11 cellular contexts compared by ENCODE assay signal in the genomic region with DNA sequence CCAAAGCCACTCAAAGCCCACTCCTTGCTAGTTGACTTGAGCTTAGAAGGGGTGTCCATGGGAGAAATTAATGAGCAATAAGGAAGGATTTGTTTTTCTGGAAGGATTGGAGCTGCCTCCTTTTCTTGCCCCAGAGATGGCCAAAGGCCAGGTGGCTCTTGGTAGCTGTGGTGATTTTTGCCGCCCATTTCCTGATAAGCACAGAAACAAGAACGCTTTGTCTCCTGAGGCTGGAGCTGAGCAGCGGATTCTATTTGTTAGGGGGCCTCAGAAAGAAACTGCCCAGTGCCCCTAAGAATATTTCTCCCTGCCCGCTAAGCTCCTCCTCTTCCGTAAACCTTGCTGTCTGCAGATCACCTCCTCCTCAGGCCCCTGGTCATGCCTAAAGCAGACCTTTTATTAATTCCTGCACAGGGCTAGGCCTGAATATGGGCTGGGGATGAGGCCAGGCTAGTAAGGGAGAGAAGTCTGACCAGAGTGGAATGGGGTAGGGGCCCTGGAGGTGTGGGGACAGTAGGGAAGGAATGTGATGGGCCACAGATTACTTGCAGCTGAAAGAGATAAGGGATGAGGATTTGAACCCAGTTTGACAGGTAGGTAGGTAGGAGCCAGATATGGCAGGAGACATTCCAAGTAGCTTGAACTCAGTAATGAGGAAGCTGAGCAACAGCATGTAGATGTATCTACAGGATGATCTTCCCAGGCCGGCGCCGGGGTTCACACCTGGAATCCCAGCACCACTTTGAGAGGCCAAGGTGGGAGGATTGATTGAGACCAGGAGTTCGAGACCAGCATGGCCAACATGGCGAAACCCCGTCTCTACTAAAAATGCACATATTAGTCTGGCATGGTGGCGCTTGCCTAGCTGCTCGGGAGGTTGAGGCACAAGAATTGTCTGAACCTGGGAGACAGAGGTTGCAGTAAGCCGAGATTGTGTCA.
A peak's percentile ranks its signal among the peaks of the same experiment; 100 is the strongest.
DNase-seq lines count a peak whose midpoint lies in the region; ATAC-seq and TF ChIP-seq lines count a peak whose summit lies in the region.
"Had no signal": no experiment of that assay in that cellular context is flagged by ENCODE, and none has a peak within 500 bp of the region (broad histone marks: within the 10 kb centered on the region; RNA-seq: fewer than 3 reads in every experiment).

No MANE protein-coding gene starts in this region.

- no peak overlapping the region for H3K9ac ChIP-seq in H9 (ENCODE audit: extremely low read depth, insufficient read length, low read length)

- H3K4me3 Mint-ChIP-seq in H9 = no peak overlapping the region
- no peak overlapping the region for H3K4me3 Mint-ChIP-seq in HFFc6
- H3K4me3 Mint-ChIP-seq: activated naive CD8-positive, alpha-beta T cell had no signal

- no peak overlapping the region for H4K8ac ChIP-seq in H9 (replicated peaks; ENCODE audit: insufficient read length, low read depth, low read length)

- ATAC-seq in lung (ENCODE audit: insufficient read depth, low FRiP score) (no peak), left lung (no peak)

- H3K36me3 Mint-ChIP-seq in H9 (ENCODE audit: insufficient read depth in 1 of 3, low read depth in 3 of 3) (no peaks in the 10 kb centered on the region), HFFc6 (ENCODE audit: low read depth) (no peaks in the 10 kb centered on the region)
- H3K36me3 Mint-ChIP-seq: activated naive CD8-positive, alpha-beta T cell had no signal

- H3K56ac ChIP-seq in H9 (ENCODE audit: insufficient read length, low read depth, low read length) = no peak overlapping the region

- H3K27ac Mint-ChIP-seq in H9 (no peak overlapping the region; a peak in 2 of 7 replicates), HFFc6 (no peak overlapping the region)
- H3K27ac Mint-ChIP-seq: activated naive CD8-positive, alpha-beta T cell had no signal

- WGBS in H9 (ENCODE audit: extremely low coverage, insufficient read length, low lambda C conversion rate) = no CpG with 5 or more reads among the region's 14 CpGs
- 83 to 89% methylated on average over 14 of the region's 14 CpGs for WGBS in lung, 2 donors

- no peak overlapping the region for H2BK5ac ChIP-seq in H9 (ENCODE audit: insufficient read length, low read length)

- H2AK5ac ChIP-seq in H9 (ENCODE audit: insufficient read length, low read length) = no peak overlapping the region

- no peak overlapping the region for H2BK20ac ChIP-seq in H9 (ENCODE audit: low read depth, low read length, poor library complexity, severe bottlenecking)

- H3K27me3 Mint-ChIP-seq in H9 (ENCODE audit: low read depth) = no peaks in the 10 kb centered on the region
- H3K27me3 Mint-ChIP-seq in HFFc6 (ENCODE audit: insufficient read depth) = peaks cover 3% of the 10 kb centered on the region; the same call in 1 of the 2 replicates

- DNase-seq in H9 = no peak
- no peak for DNase-seq in coronary artery (ENCODE audit: low spot score)
- DNase-seq in lung (ENCODE audit: low spot score) = no peak
- DNase-seq in substantia nigra (lab: John Stamatoyannopoulos, UW) = peak in 12 of 49 donors; percentile 9 to 51 (median 25)
- no peak for DNase-seq in NCI-H345 treated with DMSO at 0.1 percent for 48 hours (lab: John Stamatoyannopoulos, UW; ENCODE audit: unreplicated experiment)
- no peak for DNase-seq in left lung
- DNase-seq in HFFc6 = no peak
- no peak for DNase-seq in NCI-H1930 (lab: John Stamatoyannopoulos, UW)
- DNase-seq: foreskin keratinocyte, T-helper 9 cell had no signal

- no peak overlapping the region for H2BK120ac ChIP-seq in H9 (ENCODE audit: low read depth, low read length, poor library complexity, severe bottlenecking)

- H3T11ph ChIP-seq in H9 (ENCODE audit: low read length) = no peak overlapping the region

- peaks cover 0 to 4% of the 10 kb centered on the region in 2 experiments; a peak in 1 of 4 replicates for H3K4me1 Mint-ChIP-seq in H9
- H3K4me1 Mint-ChIP-seq in HFFc6 (ENCODE audit: low read depth) = peaks cover 38% of the 10 kb centered on the region

- H3K79me1 ChIP-seq in H9 (ENCODE audit: insufficient read depth, low read depth, low read length, poor library complexity, severe bottlenecking) = no peaks in the 10 kb centered on the region

- no peaks in the 10 kb centered on the region for H4K20me1 ChIP-seq in H9 (ENCODE audit: control insufficient read depth, insufficient read depth, insufficient read length)

- H3K9me3 ChIP-seq in H9 (ENCODE audit: control insufficient read depth, low read depth, low read length) (no peaks in the 10 kb centered on the region), lung (ENCODE audit: control insufficient read depth in 2 of 2, insufficient read depth in 1 of 2, low read length in 1 of 2) (no peaks in the 10 kb centered on the region), left lung (no peaks in the 10 kb centered on the region)

- no peak overlapping the region for H2AFZ ChIP-seq in H9 (ENCODE audit: low read length)

- H3K27me3 ChIP-seq in H9 (ENCODE audit: insufficient read depth, low read length) = no peaks in the 10 kb centered on the region
- H3K27me3 ChIP-seq in lung (ENCODE audit: control insufficient read depth, insufficient read depth) = no peaks in the 10 kb centered on the region
- H3K27me3 ChIP-seq in left lung = no peaks in the 10 kb centered on the region
- H3K27me3 ChIP-seq: foreskin keratinocyte had no signal

- TF ChIP-seq CTCF in H9 (conservative IDR thresholded peaks at IDR 0.05) (no peak), coronary artery (IDR thresholded peaks at IDR 0.05) (no peak), lung (IDR thresholded peaks at IDR 0.05; ENCODE audit: control extremely low read depth, extremely low read depth) (no peak), left lung (IDR thresholded peaks at IDR 0.05) (no peak), HFFc6 (IDR thresholded peaks at IDR 0.05) (no peak)

- intact Hi-C loops in left lung (cut with DNase I) = no loop called here

- H3K27ac ChIP-seq in H9 (ENCODE audit: insufficient read length, low read depth, low read length) = no peak overlapping the region
- peak overlapping the region; percentile 57 to 65 for H3K27ac ChIP-seq in coronary artery
- peak overlapping the region; percentile 43 to 79 for H3K27ac ChIP-seq in lung (ENCODE audit: low read depth in 1 of 2, low read length in 1 of 2)
- peak overlapping the region; percentile 68 for H3K27ac ChIP-seq in substantia nigra (ENCODE audit: low read depth, low read length, poor library complexity, severe bottlenecking)
- H3K27ac ChIP-seq in left lung = peak overlapping the region in 1 of 2 donors; percentile 78

- no peak overlapping the region for H3K23ac ChIP-seq in H9 (ENCODE audit: insufficient read length, low read depth, low read length)

- H3K36me3 ChIP-seq in lung (ENCODE audit: control insufficient read depth in 2 of 2, insufficient read depth in 2 of 2, low read length in 2 of 2) = peaks cover 0 to 12% of the 10 kb centered on the region in 2 donors
- H3K36me3 ChIP-seq in left lung = peaks cover 0 to 31% of the 10 kb centered on the region in 2 donors

- H3K4me1 ChIP-seq in H9 (ENCODE audit: insufficient read depth, low read length) = no peaks in the 10 kb centered on the region
- peaks cover 18 to 35% of the 10 kb centered on the region in 2 donors for H3K4me1 ChIP-seq in lung (ENCODE audit: control insufficient read depth in 2 of 2, insufficient read depth in 2 of 2, low read length in 2 of 2)
- H3K4me1 ChIP-seq in left lung = peaks cover 7 to 61% of the 10 kb centered on the region in 2 donors

- no peak overlapping the region for H4K5ac ChIP-seq in H9 (ENCODE audit: insufficient read length, low read depth, low read length)

- H2BK15ac ChIP-seq in H9 (ENCODE audit: low read depth, low read length) = no peak overlapping the region

- no peaks in the 10 kb centered on the region for H3K79me2 ChIP-seq in H9 (ENCODE audit: insufficient read depth, low read length)

- H3K4ac ChIP-seq in H9 (ENCODE audit: low read depth, low read length) = no peak overlapping the region

- H4K91ac ChIP-seq in H9 (ENCODE audit: insufficient read length, low read depth, low read length) = peak overlapping the region; percentile 75

- H3K23me2 ChIP-seq in H9 (ENCODE audit: insufficient read length, low read depth, low read length, poor library complexity, severe bottlenecking) = no peaks in the 10 kb centered on the region

- H3K14ac ChIP-seq in H9 (ENCODE audit: insufficient read depth, low read length) = no peak overlapping the region

- no peak overlapping the region for H2BK12ac ChIP-seq in H9 (ENCODE audit: insufficient read length, low read depth, low read length)

- H3K4me2 ChIP-seq in H9 (ENCODE audit: insufficient read depth, insufficient read length, low read length) = no peak overlapping the region

- H3K4me3 ChIP-seq in coronary artery = no peak overlapping the region
- no peak overlapping the region for H3K4me3 ChIP-seq in lung
- no peak overlapping the region for H3K4me3 ChIP-seq in left lung

- H3K9me3 Mint-ChIP-seq in H9 = no peaks in the 10 kb centered on the region
- H3K9me3 Mint-ChIP-seq in HFFc6 = no peaks in the 10 kb centered on the region

- H3K18ac ChIP-seq in H9 (ENCODE audit: insufficient read length, low read depth, low read length) = no peak overlapping the region
